1 cellular context compared by ENCODE assay signal in the genomic region with DNA sequence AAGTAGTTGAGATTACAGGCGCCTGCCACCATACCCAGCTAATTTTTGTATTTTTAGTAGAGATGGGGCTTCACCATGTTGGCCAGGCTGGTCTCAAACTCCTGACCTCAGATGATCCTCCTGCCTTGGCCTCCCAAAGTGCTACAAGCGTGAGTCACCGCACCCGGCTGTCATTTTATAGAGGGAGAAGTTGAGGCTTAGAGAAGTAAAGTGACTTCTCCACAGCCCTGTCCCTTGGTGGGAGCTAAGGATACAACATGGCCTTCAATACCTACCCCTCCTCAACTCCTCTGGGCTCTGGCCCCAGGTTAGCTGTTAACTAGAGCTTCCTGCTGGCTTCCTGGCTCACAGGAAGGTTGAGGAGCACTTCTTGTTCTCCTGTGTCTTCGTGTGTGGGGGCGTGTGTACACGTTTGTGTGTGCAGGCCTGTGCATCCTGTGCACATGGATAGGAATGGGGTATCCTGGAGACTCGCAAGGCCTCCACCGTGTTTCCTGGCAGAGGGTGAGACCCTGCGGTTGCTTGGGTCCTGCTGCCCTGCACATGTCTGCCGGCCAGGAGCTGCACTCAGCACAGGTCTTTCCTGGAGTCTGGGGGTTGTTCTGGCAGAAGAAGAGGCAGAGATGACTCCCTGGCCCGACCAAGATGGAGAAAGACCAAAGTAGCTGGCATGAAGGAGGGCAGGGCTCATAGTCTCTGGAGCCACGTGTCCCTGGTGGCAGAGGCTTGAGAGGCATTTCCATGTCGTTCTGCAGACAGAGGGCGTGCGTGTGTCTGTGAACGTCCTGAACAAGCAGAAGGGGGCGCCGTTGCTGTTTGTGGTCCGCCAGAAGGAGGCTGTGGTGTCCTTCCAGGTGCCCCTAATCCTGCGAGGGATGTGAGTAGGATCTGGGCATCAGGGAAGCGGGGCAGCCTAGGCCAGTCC.
TF ChIP-seq lines count a peak whose summit lies in the region.

No MANE protein-coding gene starts in this region.

TF ChIP-seq in K562, 482 proteins besides CTCF, POLR2A, EP300 and RAD21 (continues in another document):
- no peak for TF ChIP-seq KDM4B (IDR thresholded peaks at IDR 0.05; ENCODE audit: borderline replicate concordance in 2 of 2, low read depth in 1 of 2)
- TF ChIP-seq CAMTA2 (CRISPR knock-in tag; conservative IDR thresholded peaks at IDR 0.05) = no peak
- TF ChIP-seq CBX1 (IDR thresholded peaks at IDR 0.05; ENCODE audit: low read depth) = 0 out of 2 replicates have a peak, but pooled peaks have one; percentile 38
- TF ChIP-seq, protein P1, sequence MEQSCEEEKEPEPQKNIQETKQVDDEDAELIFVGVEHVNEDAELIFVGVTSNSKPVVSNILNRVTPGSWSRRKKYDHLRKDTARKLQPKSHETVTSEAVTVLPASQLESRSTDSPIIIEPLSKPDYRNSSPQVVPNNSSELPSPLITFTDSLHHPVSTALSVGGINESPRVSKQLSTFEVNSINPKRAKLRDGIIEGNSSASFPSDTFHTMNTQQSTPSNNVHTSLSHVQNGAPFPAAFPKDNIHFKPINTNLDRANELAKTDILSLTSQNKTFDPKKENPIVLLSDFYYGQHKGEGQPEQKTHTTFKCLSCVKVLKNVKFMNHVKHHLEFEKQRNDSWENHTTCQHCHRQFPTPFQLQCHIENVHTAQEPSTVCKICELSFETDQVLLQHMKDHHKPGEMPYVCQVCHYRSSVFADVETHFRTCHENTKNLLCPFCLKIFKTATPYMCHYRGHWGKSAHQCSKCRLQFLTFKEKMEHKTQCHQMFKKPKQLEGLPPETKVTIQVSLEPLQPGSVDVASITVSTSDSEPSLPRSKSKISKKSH (CRISPR knock-in tag; IDR thresholded peaks at IDR 0.05) = no peak
- no peak for TF ChIP-seq SNRNP70 (optimal IDR thresholded peaks at IDR 0.05; ENCODE audit: low read depth, low read length)
- TF ChIP-seq HNRNPLL (IDR thresholded peaks at IDR 0.05; ENCODE audit: low read depth, low read length, poor library complexity, severe bottlenecking) = no peak
- TF ChIP-seq, protein P2, sequence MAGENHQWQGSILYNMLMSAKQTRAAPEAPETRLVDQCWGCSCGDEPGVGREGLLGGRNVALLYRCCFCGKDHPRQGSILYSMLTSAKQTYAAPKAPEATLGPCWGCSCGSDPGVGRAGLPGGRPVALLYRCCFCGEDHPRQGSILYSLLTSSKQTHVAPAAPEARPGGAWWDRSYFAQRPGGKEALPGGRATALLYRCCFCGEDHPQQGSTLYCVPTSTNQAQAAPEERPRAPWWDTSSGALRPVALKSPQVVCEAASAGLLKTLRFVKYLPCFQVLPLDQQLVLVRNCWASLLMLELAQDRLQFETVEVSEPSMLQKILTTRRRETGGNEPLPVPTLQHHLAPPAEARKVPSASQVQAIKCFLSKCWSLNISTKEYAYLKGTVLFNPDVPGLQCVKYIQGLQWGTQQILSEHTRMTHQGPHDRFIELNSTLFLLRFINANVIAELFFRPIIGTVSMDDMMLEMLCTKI (IDR thresholded peaks at IDR 0.05; ENCODE audit: partially characterized antibody) = no peak
- peak; percentile 29; the same call in 1 of the 2 replicates for TF ChIP-seq NFIC (IDR thresholded peaks at IDR 0.05)
- TF ChIP-seq ZKSCAN3 (CRISPR knock-in tag; IDR thresholded peaks at IDR 0.05) = no peak
- no peak for TF ChIP-seq ZNF644 (tag; IDR thresholded peaks at IDR 0.05; ENCODE audit: low read depth)
- TF ChIP-seq, protein P3, sequence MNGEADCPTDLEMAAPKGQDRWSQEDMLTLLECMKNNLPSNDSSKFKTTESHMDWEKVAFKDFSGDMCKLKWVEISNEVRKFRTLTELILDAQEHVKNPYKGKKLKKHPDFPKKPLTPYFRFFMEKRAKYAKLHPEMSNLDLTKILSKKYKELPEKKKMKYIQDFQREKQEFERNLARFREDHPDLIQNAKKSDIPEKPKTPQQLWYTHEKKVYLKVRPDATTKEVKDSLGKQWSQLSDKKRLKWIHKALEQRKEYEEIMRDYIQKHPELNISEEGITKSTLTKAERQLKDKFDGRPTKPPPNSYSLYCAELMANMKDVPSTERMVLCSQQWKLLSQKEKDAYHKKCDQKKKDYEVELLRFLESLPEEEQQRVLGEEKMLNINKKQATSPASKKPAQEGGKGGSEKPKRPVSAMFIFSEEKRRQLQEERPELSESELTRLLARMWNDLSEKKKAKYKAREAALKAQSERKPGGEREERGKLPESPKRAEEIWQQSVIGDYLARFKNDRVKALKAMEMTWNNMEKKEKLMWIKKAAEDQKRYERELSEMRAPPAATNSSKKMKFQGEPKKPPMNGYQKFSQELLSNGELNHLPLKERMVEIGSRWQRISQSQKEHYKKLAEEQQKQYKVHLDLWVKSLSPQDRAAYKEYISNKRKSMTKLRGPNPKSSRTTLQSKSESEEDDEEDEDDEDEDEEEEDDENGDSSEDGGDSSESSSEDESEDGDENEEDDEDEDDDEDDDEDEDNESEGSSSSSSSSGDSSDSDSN (IDR thresholded peaks at IDR 0.05; ENCODE audit: borderline replicate concordance in 1 of 2, low read depth in 2 of 2, low read length in 2 of 2) = no peak
- no peak for TF ChIP-seq ZFX (CRISPR knock-in tag; IDR thresholded peaks at IDR 0.05)
- TF ChIP-seq MAFG (tag; conservative IDR thresholded peaks at IDR 0.05) = no peak
- TF ChIP-seq, protein P4, sequence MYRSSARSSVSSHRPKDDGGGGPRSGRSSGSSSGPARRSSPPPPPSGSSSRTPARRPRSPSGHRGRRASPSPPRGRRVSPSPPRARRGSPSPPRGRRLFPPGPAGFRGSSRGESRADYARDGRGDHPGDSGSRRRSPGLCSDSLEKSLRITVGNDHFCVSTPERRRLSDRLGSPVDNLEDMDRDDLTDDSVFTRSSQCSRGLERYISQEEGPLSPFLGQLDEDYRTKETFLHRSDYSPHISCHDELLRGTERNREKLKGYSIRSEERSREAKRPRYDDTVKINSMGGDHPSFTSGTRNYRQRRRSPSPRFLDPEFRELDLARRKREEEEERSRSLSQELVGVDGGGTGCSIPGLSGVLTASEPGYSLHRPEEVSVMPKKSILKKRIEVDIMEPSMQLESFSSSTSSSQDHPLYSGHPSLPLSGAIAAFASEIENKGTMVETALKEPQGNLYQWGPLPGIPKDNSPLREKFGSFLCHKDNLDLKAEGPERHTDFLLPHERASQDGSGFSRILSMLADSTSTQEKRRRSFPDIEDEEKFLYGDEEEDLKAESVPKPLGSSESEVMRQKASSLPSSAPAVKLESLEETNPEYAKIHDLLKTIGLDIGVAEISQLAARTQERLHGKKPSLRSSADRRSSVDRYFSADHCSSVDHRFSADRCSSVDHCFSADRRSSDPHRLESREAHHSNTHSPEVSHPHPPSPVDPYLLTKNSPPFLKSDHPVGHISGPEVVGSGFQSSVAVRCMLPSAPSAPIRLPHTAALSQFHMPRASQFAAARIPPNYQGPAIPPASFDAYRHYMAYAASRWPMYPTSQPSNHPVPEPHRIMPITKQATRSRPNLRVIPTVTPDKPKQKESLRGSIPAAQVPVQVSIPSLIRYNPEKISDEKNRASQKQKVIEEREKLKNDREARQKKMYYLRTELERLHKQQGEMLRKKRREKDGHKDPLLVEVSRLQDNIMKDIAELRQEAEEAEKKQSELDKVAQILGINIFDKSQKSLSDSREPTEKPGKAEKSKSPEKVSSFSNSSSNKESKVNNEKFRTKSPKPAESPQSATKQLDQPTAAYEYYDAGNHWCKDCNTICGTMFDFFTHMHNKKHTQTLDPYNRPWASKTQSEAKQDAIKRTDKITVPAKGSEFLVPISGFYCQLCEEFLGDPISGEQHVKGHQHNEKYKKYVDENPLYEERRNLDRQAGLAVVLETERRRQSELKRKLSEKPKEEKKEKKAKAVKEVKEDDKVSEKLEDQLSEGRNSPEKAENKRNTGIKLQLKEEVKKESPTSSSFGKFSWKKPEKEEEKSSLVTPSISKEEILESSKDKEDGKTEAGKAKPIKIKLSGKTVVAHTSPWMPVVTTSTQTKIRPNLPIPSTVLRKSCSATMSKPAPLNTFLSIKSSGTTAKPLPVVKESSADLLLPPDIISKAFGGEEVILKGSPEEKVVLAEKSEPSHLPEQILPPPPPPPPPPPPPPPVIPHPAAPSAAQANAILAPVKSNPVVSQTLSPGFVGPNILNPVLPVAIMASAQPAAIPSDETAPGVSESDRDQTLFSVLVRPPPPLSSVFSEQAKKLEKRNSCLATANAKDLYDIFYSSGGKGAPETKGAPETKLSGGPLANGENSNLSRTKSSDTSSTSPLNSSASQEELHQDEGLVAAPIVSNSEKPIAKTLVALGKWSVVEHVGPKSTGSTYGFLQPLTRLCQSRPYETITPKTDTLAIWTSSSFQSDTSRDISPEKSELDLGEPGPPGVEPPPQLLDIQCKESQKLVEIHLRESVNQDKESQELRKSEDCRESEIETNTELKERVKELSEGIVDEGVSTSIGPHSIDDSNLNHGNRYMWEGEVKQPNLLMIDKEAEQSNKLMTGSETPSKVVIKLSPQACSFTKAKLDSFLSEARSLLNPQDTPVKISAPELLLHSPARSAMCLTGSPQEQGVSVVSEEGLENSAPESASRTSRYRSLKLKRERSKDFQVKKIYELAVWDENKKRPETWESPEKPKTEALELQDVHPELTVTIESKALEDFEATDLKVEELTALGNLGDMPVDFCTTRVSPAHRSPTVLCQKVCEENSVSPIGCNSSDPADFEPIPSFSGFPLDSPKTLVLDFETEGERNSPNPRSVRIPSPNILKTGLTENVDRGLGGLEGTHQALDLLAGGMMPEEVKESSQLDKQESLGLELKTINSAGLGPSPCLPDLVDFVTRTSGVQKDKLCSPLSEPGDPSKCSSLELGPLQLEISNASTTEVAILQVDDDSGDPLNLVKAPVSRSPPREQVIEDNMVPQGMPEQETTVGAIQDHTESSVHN (IDR thresholded peaks at IDR 0.05; ENCODE audit: borderline replicate concordance in 1 of 2, low read depth in 1 of 2) = no peak
- no peak for TF ChIP-seq PYGO2 (tag; IDR thresholded peaks at IDR 0.05)
- TF ChIP-seq, protein P5, sequence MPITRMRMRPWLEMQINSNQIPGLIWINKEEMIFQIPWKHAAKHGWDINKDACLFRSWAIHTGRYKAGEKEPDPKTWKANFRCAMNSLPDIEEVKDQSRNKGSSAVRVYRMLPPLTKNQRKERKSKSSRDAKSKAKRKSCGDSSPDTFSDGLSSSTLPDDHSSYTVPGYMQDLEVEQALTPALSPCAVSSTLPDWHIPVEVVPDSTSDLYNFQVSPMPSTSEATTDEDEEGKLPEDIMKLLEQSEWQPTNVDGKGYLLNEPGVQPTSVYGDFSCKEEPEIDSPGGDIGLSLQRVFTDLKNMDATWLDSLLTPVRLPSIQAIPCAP (CRISPR knock-in tag; IDR thresholded peaks at IDR 0.05; ENCODE audit: borderline replicate concordance) = no peak
- TF ChIP-seq EP400 (IDR thresholded peaks at IDR 0.05) = peak; percentile 80
- peak; percentile 80 for TF ChIP-seq L3MBTL2 (IDR thresholded peaks at IDR 0.05)
- TF ChIP-seq ZFPM2 (CRISPR knock-in tag; IDR thresholded peaks at IDR 0.05) = no peak
- TF ChIP-seq NFATC3 (IDR thresholded peaks at IDR 0.05) = no peak
- TF ChIP-seq RUNX1 (IDR thresholded peaks at IDR 0.05; ENCODE audit: low read depth) = no peak
- TF ChIP-seq ZBTB8A (IDR thresholded peaks at IDR 0.05; ENCODE audit: partially characterized antibody) = no peak
- TF ChIP-seq NEUROD1 (IDR thresholded peaks at IDR 0.05; ENCODE audit: borderline replicate concordance, low read depth, low read length, partially characterized antibody) = no peak
- peak in 1 of 2 experiments; percentile 62; a peak in 1 of 4 replicates for TF ChIP-seq KDM1A (IDR thresholded peaks at IDR 0.05)
- no peak; the same call in 1 of the 2 replicates for TF ChIP-seq CC2D1A (IDR thresholded peaks at IDR 0.05)
- no peak for TF ChIP-seq ZNF197 (CRISPR knock-in tag; IDR thresholded peaks at IDR 0.05; ENCODE audit: low read depth)
- TF ChIP-seq, protein P6, sequence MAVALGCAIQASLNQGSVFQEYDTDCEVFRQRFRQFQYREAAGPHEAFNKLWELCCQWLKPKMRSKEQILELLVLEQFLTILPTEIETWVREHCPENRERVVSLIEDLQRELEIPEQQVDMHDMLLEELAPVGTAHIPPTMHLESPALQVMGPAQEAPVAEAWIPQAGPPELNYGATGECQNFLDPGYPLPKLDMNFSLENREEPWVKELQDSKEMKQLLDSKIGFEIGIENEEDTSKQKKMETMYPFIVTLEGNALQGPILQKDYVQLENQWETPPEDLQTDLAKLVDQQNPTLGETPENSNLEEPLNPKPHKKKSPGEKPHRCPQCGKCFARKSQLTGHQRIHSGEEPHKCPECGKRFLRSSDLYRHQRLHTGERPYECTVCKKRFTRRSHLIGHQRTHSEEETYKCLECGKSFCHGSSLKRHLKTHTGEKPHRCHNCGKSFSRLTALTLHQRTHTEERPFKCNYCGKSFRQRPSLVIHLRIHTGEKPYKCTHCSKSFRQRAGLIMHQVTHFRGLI (CRISPR knock-in tag; IDR thresholded peaks at IDR 0.05) = no peak
- no peak for TF ChIP-seq TRIM24 (IDR thresholded peaks at IDR 0.05)
- TF ChIP-seq, protein P7, sequence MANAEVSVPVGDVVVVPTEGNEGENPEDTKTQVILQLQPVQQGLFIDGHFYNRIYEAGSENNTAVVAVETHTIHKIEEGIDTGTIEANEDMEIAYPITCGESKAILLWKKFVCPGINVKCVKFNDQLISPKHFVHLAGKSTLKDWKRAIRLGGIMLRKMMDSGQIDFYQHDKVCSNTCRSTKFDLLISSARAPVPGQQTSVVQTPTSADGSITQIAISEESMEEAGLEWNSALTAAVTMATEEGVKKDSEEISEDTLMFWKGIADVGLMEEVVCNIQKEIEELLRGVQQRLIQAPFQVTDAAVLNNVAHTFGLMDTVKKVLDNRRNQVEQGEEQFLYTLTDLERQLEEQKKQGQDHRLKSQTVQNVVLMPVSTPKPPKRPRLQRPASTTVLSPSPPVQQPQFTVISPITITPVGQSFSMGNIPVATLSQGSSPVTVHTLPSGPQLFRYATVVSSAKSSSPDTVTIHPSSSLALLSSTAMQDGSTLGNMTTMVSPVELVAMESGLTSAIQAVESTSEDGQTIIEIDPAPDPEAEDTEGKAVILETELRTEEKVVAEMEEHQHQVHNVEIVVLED (CRISPR knock-in tag; IDR thresholded peaks at IDR 0.05) = no peak
- no peak for TF ChIP-seq ZNF239 (CRISPR knock-in tag; IDR thresholded peaks at IDR 0.05)
- no peak for TF ChIP-seq ZNF140 (CRISPR knock-in tag; IDR thresholded peaks at IDR 0.05)
- TF ChIP-seq RNF2 (IDR thresholded peaks at IDR 0.05) = no peak
